In genomic region chr1:192087334-192087733, GRCh38 we compare ENCODE assay signal across 20 cellular contexts.
DNase-seq lines count a peak whose midpoint lies in the region; ATAC-seq and TF ChIP-seq lines count a peak whose summit lies in the region.
"Had no signal": no experiment of that assay in that cellular context is flagged by ENCODE, and none has a peak within 500 bp of the region (broad histone marks: within the 10 kb centered on the region; RNA-seq: fewer than 3 reads in every experiment).

No MANE protein-coding gene starts in this region.

- no peak overlapping the region for H3K4me3 Mint-ChIP-seq in GM23338
- H3K4me3 Mint-ChIP-seq: CD14-positive monocyte; CD4-positive, alpha-beta T cell; CD8-positive, alpha-beta memory T cell had no signal

- no peaks in the 10 kb centered on the region for H3K36me3 Mint-ChIP-seq in GM23338 (ENCODE audit: low read depth)
- H3K36me3 Mint-ChIP-seq: CD14-positive monocyte; CD8-positive, alpha-beta memory T cell had no signal

- H3K4me3 ChIP-seq in GM23338: no peak overlapping the region
- H3K4me3 ChIP-seq in mucosa of descending colon: no peak overlapping the region
- H3K4me3 ChIP-seq: A549; BLaER1 treated with 17β-estradiol and CSF1 and Interleukin-3, amounts not matched to agents 10 nM and 100 nM had no signal

- H3K36me3 ChIP-seq in GM23338 (ENCODE audit: insufficient read depth) (no peaks in the 10 kb centered on the region), mucosa of descending colon (ENCODE audit: low read depth) (no peaks in the 10 kb centered on the region)
- H3K36me3 ChIP-seq: BE2C; BLaER1 treated with 17β-estradiol and CSF1 and Interleukin-3, amounts not matched to agents 10 nM and 100 nM had no signal

- no peaks in the 10 kb centered on the region for H3F3A ChIP-seq in GM23338 (replicated peaks; ENCODE audit: low read depth)

- no peak overlapping the region for H2AFZ ChIP-seq in GM23338

- H3K27ac Mint-ChIP-seq in GM23338: 0 out of 2 replicates have a peak overlapping the region, but pooled peaks have one; percentile 31
- H3K27ac Mint-ChIP-seq: CD4-positive, alpha-beta T cell; CD8-positive, alpha-beta memory T cell had no signal

- H3K9me3 ChIP-seq in mucosa of descending colon: no peaks in the 10 kb centered on the region
- H3K9me3 ChIP-seq: A549; BE2C; BLaER1 treated with 17β-estradiol and CSF1 and Interleukin-3, amounts not matched to agents 10 nM and 100 nM had no signal

- H3K27me3 Mint-ChIP-seq in GM23338 (ENCODE audit: insufficient read depth, low read depth, poor library complexity): no peaks in the 10 kb centered on the region
- H3K27me3 Mint-ChIP-seq: CD4-positive, alpha-beta T cell; CD8-positive, alpha-beta memory T cell had no signal

- no peak for DNase-seq in GM23338 (ENCODE audit: low spot score)
- DNase-seq in NCI-H69 (lab: John Stamatoyannopoulos, UW): peak; percentile 12
- DNase-seq in mucosa of descending colon: peak in 1 of 3 donors; percentile 57
- no peak for DNase-seq in DMS153 treated with DMSO at 0.1 percent for 48 hours (lab: John Stamatoyannopoulos, UW; ENCODE audit: unreplicated experiment)
- DNase-seq: 8988T; ACHN; AML-193; BE2C; CD4-positive, alpha-beta T cell; CD8-positive, alpha-beta memory T cell; DMS 273 treated with DMSO at 0.1 percent for 48 hours; DMS53; DMS79 treated with DMSO at 0.1 percent for 48 hours; H7; HCEC 1CT had no signal

- no peak for TF ChIP-seq CTCF in GM23338 (conservative IDR thresholded peaks at IDR 0.05; ENCODE audit: low read depth in 2 of 2)
- TF ChIP-seq CTCF in mucosa of descending colon (IDR thresholded peaks at IDR 0.05): no peak

- H3K27me3 ChIP-seq in GM23338 (ENCODE audit: insufficient read depth): no peaks in the 10 kb centered on the region
- H3K27me3 ChIP-seq: BE2C; BLaER1 treated with 17β-estradiol and CSF1 and Interleukin-3, amounts not matched to agents 10 nM and 100 nM had no signal

- H3K9me3 Mint-ChIP-seq in GM23338: no peaks in the 10 kb centered on the region

- H3K4me1 Mint-ChIP-seq in GM23338: no peaks in the 10 kb centered on the region; the same call in 2 of the 3 replicates
- H3K4me1 Mint-ChIP-seq: CD8-positive, alpha-beta memory T cell had no signal

- no peaks in the 10 kb centered on the region for H3K9me2 ChIP-seq in GM23338 (ENCODE audit: insufficient read depth)

- intact Hi-C loops in mucosa of descending colon (cut with DNase I, micrococcal nuclease): no loop called here

- H3K27ac ChIP-seq in GM23338 (ENCODE audit: low read depth): no peak overlapping the region
- H3K27ac ChIP-seq: A549; BLaER1 treated with 17β-estradiol and CSF1 and Interleukin-3, amounts not matched to agents 10 nM and 100 nM had no signal

- ATAC-seq in GM23338 (no peak), mucosa of descending colon (peak; percentile 75), GM19397 (IDR thresholded peaks at IDR 0.05; ENCODE audit: unreplicated experiment) (no peak), GM21528 (IDR thresholded peaks at IDR 0.05; ENCODE audit: low FRiP score, unreplicated experiment) (no peak)
- ATAC-seq: A549 had no signal

- H4K20me1 ChIP-seq in GM23338 (replicated peaks; ENCODE audit: insufficient read depth): no peaks in the 10 kb centered on the region
- H4K20me1 ChIP-seq: BLaER1 treated with 17β-estradiol and CSF1 and Interleukin-3, amounts not matched to agents 10 nM and 100 nM had no signal

- H3K79me2 ChIP-seq in GM23338 (replicated peaks; ENCODE audit: insufficient read depth): no peaks in the 10 kb centered on the region

- H3K4me1 ChIP-seq in GM23338 (ENCODE audit: insufficient read depth) (no peaks in the 10 kb centered on the region), mucosa of descending colon (ENCODE audit: low read depth) (no peaks in the 10 kb centered on the region)
- H3K4me1 ChIP-seq: A549, BE2C had no signal

- no peak overlapping the region for H3K4me2 ChIP-seq in GM23338
- H3K4me2 ChIP-seq: A549; BLaER1 treated with 17β-estradiol and CSF1 and Interleukin-3, amounts not matched to agents 10 nM and 100 nM had no signal

TF ChIP-seq in GM23338, 12 proteins besides CTCF, POLR2A, EP300 and RAD21:
- TF ChIP-seq REST (IDR thresholded peaks at IDR 0.05; ENCODE audit: unreplicated experiment): no peak
